ENCODE assay signal across 8 cellular contexts in the genomic region with DNA sequence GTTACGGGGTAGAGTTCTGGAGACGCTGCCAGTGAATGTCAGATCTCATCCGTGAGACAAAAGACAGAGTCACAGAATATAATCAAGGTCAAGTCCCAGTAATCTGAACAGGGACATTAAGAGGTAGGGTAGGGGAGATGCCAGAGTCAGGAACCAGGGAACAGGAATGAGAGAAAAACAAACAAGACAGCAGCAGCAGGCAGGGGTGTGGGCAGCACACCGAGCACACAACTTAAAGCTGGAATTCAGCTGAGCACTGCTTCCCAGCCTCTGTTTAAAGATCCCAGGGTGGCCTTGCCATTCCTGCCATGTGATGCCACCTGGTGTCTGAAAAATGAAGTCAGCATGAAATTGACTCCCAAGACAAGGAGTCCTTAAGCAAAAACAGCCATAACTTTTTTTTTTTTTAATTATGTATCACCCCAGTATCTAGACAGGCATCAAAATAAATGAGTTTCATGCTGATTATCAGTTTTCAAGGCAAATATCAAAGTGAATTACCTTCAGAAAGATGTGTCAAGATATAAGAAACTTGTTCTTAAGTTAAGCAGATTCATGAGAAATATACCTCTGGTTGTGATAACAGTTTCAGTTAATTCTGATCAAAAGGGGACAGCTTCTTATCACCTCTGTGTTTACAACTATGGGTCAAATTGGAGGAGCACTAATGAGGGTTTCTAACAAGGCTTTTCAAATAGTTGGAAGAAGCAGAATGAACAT.
DNase-seq lines count a peak whose midpoint lies in the region; ATAC-seq and TF ChIP-seq lines count a peak whose summit lies in the region.

No MANE protein-coding gene starts in this region.

- no peak overlapping the region for H3K4me3 Mint-ChIP-seq in glutamatergic neuron (ENCODE audit: unreplicated experiment)

- H3K36me3 Mint-ChIP-seq in glutamatergic neuron (ENCODE audit: unreplicated experiment): no peaks in the 10 kb centered on the region

- no peaks in the 10 kb centered on the region for H3K9me3 Mint-ChIP-seq in glutamatergic neuron (ENCODE audit: unreplicated experiment)

- no peaks in the 10 kb centered on the region for H3K27me3 Mint-ChIP-seq in glutamatergic neuron (ENCODE audit: unreplicated experiment)

- peaks cover 5% of the 10 kb centered on the region for H3K4me1 Mint-ChIP-seq in glutamatergic neuron (ENCODE audit: low read depth, unreplicated experiment)

- no peak overlapping the region for H3K27ac Mint-ChIP-seq in glutamatergic neuron (ENCODE audit: unreplicated experiment)

- peak; percentile 50 for TF ChIP-seq CTCF in glutamatergic neuron (IDR thresholded peaks at IDR 0.05; ENCODE audit: partially characterized antibody, unreplicated experiment)

- DNase-seq in DMS 273 (lab: John Stamatoyannopoulos, UW; ENCODE audit: unreplicated experiment): peak; percentile 91
- DNase-seq in NCI-H2081 (lab: John Stamatoyannopoulos, UW): peak; percentile 63 to 86
- peak; percentile 5 to 11 for DNase-seq in activated CD4-positive, alpha-beta T cell treated with anti-CD3 and anti-CD28 coated beads, Interleukin-2, amount 50 U/mL, for 48 hours
- DNase-seq in glutamatergic neuron: peak; percentile 45
- peak; percentile 54 for DNase-seq in pulmonary artery endothelial cell (ENCODE audit: low read depth, low spot score)

- ATAC-seq in GM21786 (IDR thresholded peaks at IDR 0.05; ENCODE audit: unreplicated experiment) (peak; percentile 58), HG02973 (IDR thresholded peaks at IDR 0.05; ENCODE audit: unreplicated experiment) (no peak), GM19467 (IDR thresholded peaks at IDR 0.05; ENCODE audit: unreplicated experiment) (no peak)

Comparison
In these comparisons a context has a peak if more than half of its experiments do, and no peak if none do; other contexts are left out.
1. DNase-seq: peak in every context shown above with its lines; median percentile 91 in DMS 273; 74 in NCI-H2081; 54 in pulmonary artery endothelial cell; 45 in glutamatergic neuron; 8 in activated CD4-positive, alpha-beta T cell treated with anti-CD3 and anti-CD28 coated beads, Interleukin-2, amount 50 U/mL, for 48 hours.